In the genomic region with DNA sequence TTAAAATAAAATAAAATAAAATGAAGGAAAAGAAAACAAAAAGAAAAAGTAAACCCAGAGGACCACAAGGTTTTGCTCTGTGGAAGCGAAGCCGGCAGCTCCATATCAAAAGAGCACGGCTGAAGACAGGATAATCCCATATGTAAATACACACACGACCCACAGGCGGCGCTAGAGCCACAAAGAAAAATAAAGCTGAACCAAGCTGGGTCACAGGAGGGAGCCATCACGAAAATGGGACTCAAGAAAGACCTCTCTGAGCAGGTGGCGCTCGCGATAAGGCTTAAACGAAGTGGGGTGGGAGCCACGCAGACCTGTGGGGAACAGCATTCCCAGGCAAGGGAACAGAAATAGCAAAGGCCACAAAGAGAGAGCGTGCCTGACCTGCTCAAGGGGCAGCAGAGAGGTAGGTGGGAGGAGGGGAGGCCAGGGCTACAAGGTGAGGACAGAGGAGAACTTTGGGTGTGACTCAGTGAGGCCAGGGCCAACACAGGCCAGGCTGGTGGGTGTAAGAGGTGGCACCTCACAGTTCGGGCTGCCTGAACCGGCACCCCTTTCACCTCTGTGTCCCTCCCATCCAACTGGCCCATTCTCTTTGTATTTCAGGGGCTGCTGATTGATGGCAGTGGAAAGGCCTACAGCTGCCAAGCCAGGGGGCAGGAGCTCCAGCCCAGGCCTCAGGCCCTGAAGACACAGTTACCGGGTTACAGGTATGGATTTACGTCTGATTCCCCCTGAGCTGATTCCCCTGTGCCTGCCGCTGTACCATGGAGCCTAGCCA, we compare ENCODE assay signal across 8 cellular contexts. TPM values are rescaled to one million over a fixed set of nuclear protein-coding genes. Genes with fewer than 3 reads are reported as not detected.
A peak's percentile ranks its signal among the peaks of the same experiment; 100 is the strongest.
DNase-seq lines count a peak whose midpoint lies in the region; ATAC-seq and TF ChIP-seq lines count a peak whose summit lies in the region.

No MANE protein-coding gene starts in this region.

- in situ Hi-C loops in Caki2 (cut with HindIII; ENCODE audit: low pct_unique_long_range_greater_than_20kb, low sequenced_read_pairs) (no loop called here), KBM-7 (cut with MboI; ENCODE audit: low pct_unique_long_range_greater_than_20kb, low sequenced_read_pairs) (no loop called here)

- H2AFZ ChIP-seq in OCI-LY3 (ENCODE audit: low read depth, low read length) (peak overlapping the region; percentile 48), neural cell (ENCODE audit: low read depth, low read length) (no peak overlapping the region)

- H3K4me2 ChIP-seq in OCI-LY3 (ENCODE audit: low read length), result peak overlapping the region; percentile 45
- H3K4me2 ChIP-seq in neural cell (ENCODE audit: low read length), result no peak overlapping the region

- H3K4me3 ChIP-seq in OCI-LY3 (ENCODE audit: low read length) (no peak overlapping the region), neural cell (ENCODE audit: low read length) (no peak overlapping the region)

- H3K9me3 ChIP-seq in OCI-LY3 (ENCODE audit: insufficient read depth, low read length), result peaks cover 8% of the 10 kb centered on the region
- H3K9me3 ChIP-seq in neural cell (ENCODE audit: low read length), result no peaks in the 10 kb centered on the region

- no peaks in the 10 kb centered on the region for H3F3A ChIP-seq in neural cell (ENCODE audit: insufficient read depth, low read length, poor library complexity, severe bottlenecking)

- no peak for TF ChIP-seq EP300 in neural cell (conservative IDR thresholded peaks at IDR 0.05; ENCODE audit: poor library complexity, severe bottlenecking)

- peak; percentile 46 for DNase-seq in Caki2 (ENCODE audit: low read depth)
- DNase-seq in KBM-7, result peak; percentile 77
- peak; percentile 62 for DNase-seq in activated T-cell treated with anti-CD3 and anti-CD28 coated beads for 24 hours (ENCODE audit: low read depth)
- DNase-seq in fibroblast of gingiva (ENCODE audit: low read depth), result peak; percentile 56
- peak; percentile 70 for DNase-seq in superior temporal gyrus (ENCODE audit: extremely low spot score)

- H3K27ac ChIP-seq in OCI-LY3 (ENCODE audit: low read length), result no peak overlapping the region
- H3K27ac ChIP-seq in neural cell (ENCODE audit: low read length), result no peak overlapping the region

- peaks cover 3% of the 10 kb centered on the region; the same call in 1 of the 2 replicates for H3K4me1 ChIP-seq in OCI-LY3 (ENCODE audit: low read length)

- H3K79me2 ChIP-seq in OCI-LY3 (ENCODE audit: low read length), result no peaks in the 10 kb centered on the region
- no peaks in the 10 kb centered on the region for H3K79me2 ChIP-seq in neural cell (replicated peaks; ENCODE audit: insufficient read depth, low read length)

- H3K9ac ChIP-seq in OCI-LY3 (ENCODE audit: low read length), result no peak overlapping the region
- no peak overlapping the region for H3K9ac ChIP-seq in neural cell (ENCODE audit: low read length)

- H4K20me1 ChIP-seq in OCI-LY3 (ENCODE audit: insufficient read depth, low read length), result no peaks in the 10 kb centered on the region
- H4K20me1 ChIP-seq in neural cell (ENCODE audit: insufficient read depth), result no peaks in the 10 kb centered on the region

- peak; percentile 99 for TF ChIP-seq CTCF in OCI-LY3 (IDR thresholded peaks at IDR 0.05; ENCODE audit: low read depth, low read length)
- peak; percentile 56 for TF ChIP-seq CTCF in neural cell (IDR thresholded peaks at IDR 0.05; ENCODE audit: poor library complexity, severe bottlenecking)

- H3K36me3 ChIP-seq in OCI-LY3 (replicated peaks; ENCODE audit: low read depth, low read length), result no peaks in the 10 kb centered on the region
- H3K36me3 ChIP-seq in neural cell (ENCODE audit: insufficient read depth, low read length), result no peaks in the 10 kb centered on the region

- ATAC-seq in GM18909 (IDR thresholded peaks at IDR 0.05; ENCODE audit: poor library complexity, unreplicated experiment), result no peak

- H3K27me3 ChIP-seq in OCI-LY3 (ENCODE audit: low read depth, low read length) (peaks cover 16% of the 10 kb centered on the region; the same call in 1 of the 2 replicates), neural cell (ENCODE audit: insufficient read depth, low read depth, low read length) (no peaks in the 10 kb centered on the region)

- H3K9me2 ChIP-seq in neural cell (ENCODE audit: insufficient read depth, low read length), result no peaks in the 10 kb centered on the region

- peak; percentile 45 for TF ChIP-seq RAD21 in neural cell (conservative IDR thresholded peaks at IDR 0.05)

TF ChIP-seq in neural cell, 6 proteins besides CTCF, POLR2A, EP300 and RAD21:
- TF ChIP-seq TAF1 (IDR thresholded peaks at IDR 0.05; ENCODE audit: low read depth), result no peak
- peak; percentile 57 for TF ChIP-seq SMC3 (conservative IDR thresholded peaks at IDR 0.05; ENCODE audit: poor library complexity)
TF ChIP-seq in neural cell: peak in this region for 1.

RNA-seq across cellular contexts. Expression of a gene that starts 26.0 kb away (rescaled TPM):
- total RNA-seq in Caki2 (2014; rRNA removed; shearing (Covaris generic); ENCODE audit: low replicate concordance), result not detected in 2 replicates
- polyA plus RNA-seq in neural cell, result 3.0 and 3.2 TPM in 2 replicates
- polyA minus RNA-seq in neural cell, result 6.9 and 8.8 TPM in 2 replicates

RNA-seq across cellular contexts. Expression of a gene that starts 59.5 kb away (rescaled TPM):
- not detected in 2 replicates for total RNA-seq in Caki2 (2014; rRNA removed; shearing (Covaris generic); ENCODE audit: low replicate concordance)
- polyA plus RNA-seq in neural cell, result 3.6 and 4.4 TPM in 2 replicates
- polyA minus RNA-seq in neural cell, result 14.6 and 19.7 TPM in 2 replicates
